ENCODE assay signal across 25 cellular contexts in the genomic region with DNA sequence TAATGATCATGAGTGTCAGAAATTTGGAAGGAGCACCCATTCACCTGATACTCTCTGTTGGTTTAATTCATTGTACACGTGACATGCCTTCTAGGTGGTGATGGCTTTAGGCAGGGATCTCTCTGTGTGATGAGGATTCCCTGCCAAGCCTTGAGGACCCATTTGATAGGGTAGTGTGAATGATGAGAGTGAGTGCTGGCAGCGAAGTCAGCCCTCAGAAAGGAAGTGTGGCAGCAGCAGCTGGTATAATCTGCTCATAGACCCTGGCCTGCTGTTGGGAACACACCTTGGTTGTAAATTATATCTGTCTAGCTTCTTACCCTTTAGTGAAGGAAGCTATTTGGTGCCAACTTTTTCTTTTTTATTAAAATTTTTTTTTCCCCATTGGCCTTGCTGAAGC.
DNase-seq lines count a peak whose midpoint lies in the region; ATAC-seq and TF ChIP-seq lines count a peak whose summit lies in the region.
"Had no signal": no experiment of that assay in that cellular context is flagged by ENCODE, and none has a peak within 500 bp of the region (broad histone marks: within the 10 kb centered on the region; RNA-seq: fewer than 3 reads in every experiment).

No MANE protein-coding gene starts in this region.

- no peak overlapping the region for H3K18ac ChIP-seq in H9 (ENCODE audit: insufficient read length, low read depth, low read length)

- peaks cover 44% of the 10 kb centered on the region for H3K4me1 Mint-ChIP-seq in activated CD4-positive, alpha-beta T cell treated with anti-CD3 and anti-CD28 coated beads, Interleukin-2, amount 10 ng/mL, durations not matched to agents 7 days and 5 days
- H3K4me1 Mint-ChIP-seq in T-helper 17 cell: peaks cover 29% of the 10 kb centered on the region
- peaks cover 32 to 38% of the 10 kb centered on the region in 2 experiments for H3K4me1 Mint-ChIP-seq in H9

- peaks cover 0 to 28% (median 12%) of the 10 kb centered on the region in 4 donors for H3K4me1 ChIP-seq in transverse colon
- H3K4me1 ChIP-seq in H9 (ENCODE audit: insufficient read depth, low read length): peaks cover 14% of the 10 kb centered on the region; the same call in 1 of the 2 replicates
- H3K4me1 ChIP-seq: foreskin keratinocyte had no signal

- no peak overlapping the region for H2AFZ ChIP-seq in H9 (ENCODE audit: low read length)

- WGBS in transverse colon (ENCODE audit: low coverage in 1 of 2), 2 donors: 52% methylated on average over 2 of the region's 2 CpGs; no CpG with 5 or more reads in 1 of the 2 donors
- no CpG with 5 or more reads among the region's 2 CpGs for WGBS in H9 (ENCODE audit: extremely low coverage, insufficient read length, low lambda C conversion rate)

- no peak for TF ChIP-seq CTCF in transverse colon (IDR thresholded peaks at IDR 0.05)
- no peak for TF ChIP-seq CTCF in H9 (conservative IDR thresholded peaks at IDR 0.05)
- TF ChIP-seq CTCF in GM10248 (IDR thresholded peaks at IDR 0.05; ENCODE audit: control extremely low read depth, extremely low read depth, low read depth, missing control alignments): no peak

- H3K14ac ChIP-seq in H9 (ENCODE audit: insufficient read depth, low read length): no peak overlapping the region

- H3K27me3 Mint-ChIP-seq in activated CD4-positive, alpha-beta T cell treated with anti-CD3 and anti-CD28 coated beads, Interleukin-2, amount 10 ng/mL, durations not matched to agents 7 days and 5 days: no peaks in the 10 kb centered on the region
- H3K27me3 Mint-ChIP-seq in T-helper 17 cell (no peaks in the 10 kb centered on the region), H9 (ENCODE audit: low read depth) (no peaks in the 10 kb centered on the region)
- H3K27me3 Mint-ChIP-seq: activated naive CD4-positive, alpha-beta T cell treated with anti-CD3 and anti-CD28 coated beads, Interleukin-2, amount 10 ng/mL, durations not matched to agents 7 days and 5 days; naive thymus-derived CD4-positive, alpha-beta T cell; progenitor cell of endocrine pancreas had no signal

- no peaks in the 10 kb centered on the region for H4K20me1 ChIP-seq in H9 (ENCODE audit: control insufficient read depth, insufficient read depth, insufficient read length)

- intact Hi-C loops in Right ventricle myocardium superior (cut with DNase I): loop anchor here (5.0 kb wide), 1 partner anchor 96 kb away; a partner anchor contains a TSS
- intact Hi-C loops in transverse colon (cut with DNase I; ENCODE audit: low total_unique reads): no loop called here

- no peak overlapping the region for H3T11ph ChIP-seq in H9 (ENCODE audit: low read length)

- no peaks in the 10 kb centered on the region for H3K79me1 ChIP-seq in H9 (ENCODE audit: insufficient read depth, low read depth, low read length, poor library complexity, severe bottlenecking)

- H3K56ac ChIP-seq in H9 (ENCODE audit: insufficient read length, low read depth, low read length): no peak overlapping the region

- H3K27ac Mint-ChIP-seq in activated CD4-positive, alpha-beta T cell treated with anti-CD3 and anti-CD28 coated beads, Interleukin-2, amount 10 ng/mL, durations not matched to agents 7 days and 5 days: peak overlapping the region; percentile 6
- peak overlapping the region; percentile 51 for H3K27ac Mint-ChIP-seq in T-helper 17 cell
- no peak overlapping the region for H3K27ac Mint-ChIP-seq in H9
- H3K27ac Mint-ChIP-seq: endodermal cell, mesothelial cell of epicardium, progenitor cell of endocrine pancreas had no signal

- TF ChIP-seq EP300 in transverse colon (IDR thresholded peaks at IDR 0.05; ENCODE audit: low read depth): no peak

- no peak overlapping the region for H3K4me3 Mint-ChIP-seq in activated CD4-positive, alpha-beta T cell treated with anti-CD3 and anti-CD28 coated beads, Interleukin-2, amount 10 ng/mL, durations not matched to agents 7 days and 5 days
- H3K4me3 Mint-ChIP-seq in T-helper 17 cell (no peak overlapping the region), H9 (no peak overlapping the region)
- H3K4me3 Mint-ChIP-seq: activated naive CD4-positive, alpha-beta T cell treated with anti-CD3 and anti-CD28 coated beads, Interleukin-2, amount 10 ng/mL, durations not matched to agents 7 days and 5 days; endodermal cell; mesothelial cell of epicardium had no signal

- H2AK5ac ChIP-seq in H9 (ENCODE audit: insufficient read length, low read length): no peak overlapping the region

- H4K91ac ChIP-seq in H9 (ENCODE audit: insufficient read length, low read depth, low read length): no peak overlapping the region

- no peak overlapping the region for H2BK120ac ChIP-seq in H9 (ENCODE audit: low read depth, low read length, poor library complexity, severe bottlenecking)

- H2BK20ac ChIP-seq in H9 (ENCODE audit: low read depth, low read length, poor library complexity, severe bottlenecking): no peak overlapping the region

- no peaks in the 10 kb centered on the region for H3K9me3 Mint-ChIP-seq in activated CD4-positive, alpha-beta T cell treated with anti-CD3 and anti-CD28 coated beads, Interleukin-2, amount 10 ng/mL, durations not matched to agents 7 days and 5 days
- no peaks in the 10 kb centered on the region for H3K9me3 Mint-ChIP-seq in H9
- H3K9me3 Mint-ChIP-seq: activated naive CD4-positive, alpha-beta T cell treated with anti-CD3 and anti-CD28 coated beads, Interleukin-2, amount 10 ng/mL, durations not matched to agents 7 days and 5 days; endodermal cell; mesothelial cell of epicardium; naive thymus-derived CD4-positive, alpha-beta T cell had no signal

- no peak overlapping the region for H2BK5ac ChIP-seq in H9 (ENCODE audit: insufficient read length, low read length)

- no peak overlapping the region for H4K5ac ChIP-seq in H9 (ENCODE audit: insufficient read length, low read depth, low read length)

- no peaks in the 10 kb centered on the region for H3K23me2 ChIP-seq in H9 (ENCODE audit: insufficient read length, low read depth, low read length, poor library complexity, severe bottlenecking)

- H4K8ac ChIP-seq in H9 (replicated peaks; ENCODE audit: insufficient read length, low read depth, low read length): no peak overlapping the region

- no peak overlapping the region for H3K9ac ChIP-seq in H9 (ENCODE audit: extremely low read depth, insufficient read length, low read length)
- H3K9ac ChIP-seq: KMS-11 had no signal

- TF ChIP-seq POLR2A in transverse colon (IDR thresholded peaks at IDR 0.05): no peak

- H2BK12ac ChIP-seq in H9 (ENCODE audit: insufficient read length, low read depth, low read length): no peak overlapping the region

- no peaks in the 10 kb centered on the region for H3K9me3 ChIP-seq in T-helper 17 cell (ENCODE audit: control insufficient read depth, low read length, poor library complexity, severe bottlenecking)
- H3K9me3 ChIP-seq in transverse colon: no peaks in the 10 kb centered on the region
- no peaks in the 10 kb centered on the region for H3K9me3 ChIP-seq in H9 (ENCODE audit: control insufficient read depth, low read depth, low read length)
- H3K9me3 ChIP-seq: esophagus muscularis mucosa, testis had no signal

- no peak for ATAC-seq in T-helper 17 cell
- peak; percentile 93 for ATAC-seq in Right ventricle myocardium superior (ENCODE audit: poor library complexity)
- ATAC-seq: foreskin keratinocyte; naive thymus-derived CD4-positive, alpha-beta T cell had no signal

- in situ Hi-C loops in transverse colon (cut with MboI; ENCODE audit: low pct_ligation_motif_present in 1 of 4, low pct_unique_long_range_greater_than_20kb in 1 of 4, low sequenced_read_pairs in 3 of 4): no loop called here

- H2BK15ac ChIP-seq in H9 (ENCODE audit: low read depth, low read length): no peak overlapping the region

- no peak overlapping the region for H3K4ac ChIP-seq in H9 (ENCODE audit: low read depth, low read length)

- H3K27me3 ChIP-seq in transverse colon (no peaks in the 10 kb centered on the region), H9 (ENCODE audit: insufficient read depth, low read length) (no peaks in the 10 kb centered on the region)
- H3K27me3 ChIP-seq: esophagus muscularis mucosa, foreskin keratinocyte, testis had no signal

- peaks cover 0 to 9% (median 3%) of the 10 kb centered on the region in 4 donors for H3K36me3 ChIP-seq in transverse colon

- CTCF ChIA-PET in activated CD4-positive, alpha-beta T cell treated with anti-CD3 and anti-CD28 coated beads, Interleukin-2, amount 10 ng/mL, durations not matched to agents 7 days and 5 days (lab: Charles Lee): interaction anchor here (1.5 kb wide), 3 partner anchors 13 to 95 kb away, joined by 3 to 5 read pairs (median 3); a partner anchor contains a TSS
- CTCF ChIA-PET in GM10248 (lab: Yijun Ruan, JAX): interaction anchor here (1.2 to 2.2 kb wide), 2 partner anchors 12 to 95 kb away, joined by 4 to 12 read pairs; a partner anchor contains a TSS

- no peak overlapping the region for H3K4me2 ChIP-seq in H9 (ENCODE audit: insufficient read depth, insufficient read length, low read length)
- H3K4me2 ChIP-seq: KMS-11 had no signal

- H3K4me3 ChIP-seq in transverse colon: no peak overlapping the region
- H3K4me3 ChIP-seq: coronary artery, esophagus muscularis mucosa, testis had no signal

- H3K27ac ChIP-seq in transverse colon: peak overlapping the region; percentile 15 to 39 (median 34)
- H3K27ac ChIP-seq in H9 (ENCODE audit: insufficient read length, low read depth, low read length): no peak overlapping the region
- H3K27ac ChIP-seq: coronary artery, esophagus muscularis mucosa, foreskin keratinocyte, KMS-11, testis had no signal

- H3K36me3 Mint-ChIP-seq in activated CD4-positive, alpha-beta T cell treated with anti-CD3 and anti-CD28 coated beads, Interleukin-2, amount 10 ng/mL, durations not matched to agents 7 days and 5 days (ENCODE audit: low read depth): peaks cover 60% of the 10 kb centered on the region
- H3K36me3 Mint-ChIP-seq in T-helper 17 cell (ENCODE audit: low read depth): peaks cover 4% of the 10 kb centered on the region
- peaks cover 0 to 4% (median 3%) of the 10 kb centered on the region in 3 experiments; a peak in 3 of 7 replicates for H3K36me3 Mint-ChIP-seq in H9 (ENCODE audit: insufficient read depth in 1 of 3, low read depth in 3 of 3)

- DNase-seq in activated CD4-positive, alpha-beta T cell treated with anti-CD3 and anti-CD28 coated beads, Interleukin-2, amount 10 ng/mL, durations not matched to agents 7 days and 5 days: no peak
- no peak for DNase-seq in activated CD4-positive, alpha-beta T cell treated with anti-CD3 and anti-CD28 coated beads, Interleukin-2, amount 50 U/mL, for 4 hours
- no peak for DNase-seq in T-helper 17 cell
- DNase-seq in Right ventricle myocardium superior: peak; percentile 56
- peak; percentile 35 for DNase-seq in transverse colon
- no peak for DNase-seq in H9
- DNase-seq in GM10248 (ENCODE audit: extremely low spot score): no peak
- DNase-seq in foreskin melanocyte: no peak
- DNase-seq: activated CD4-positive, CD25-positive, alpha-beta regulatory T cell treated with anti-CD3 and anti-CD28 coated beads, Interleukin-2, amount 50 U/mL, for 72 hours; activated naive CD4-positive, alpha-beta T cell treated with anti-CD3 and anti-CD28 coated beads, Interleukin-2, amount 10 ng/mL, durations not matched to agents 7 days and 5 days; EL; endodermal cell; foreskin keratinocyte; hypothalamus; MM.1S; naive thymus-derived CD4-positive, alpha-beta T cell; NCI-H526 treated with DMSO at 0.1 percent for 48 hours; stimulated activated CD4-positive, alpha-beta T cell treated with anti-CD3 and anti-CD28 coated beads, Interleukin-15, amount 100 ng/mL, for 24 hours; stimulated activated naive CD4-positive, alpha-beta T cell; testis had no signal

- POLR2A ChIA-PET in activated CD4-positive, alpha-beta T cell treated with anti-CD3 and anti-CD28 coated beads, Interleukin-2, amount 10 ng/mL, durations not matched to agents 7 days and 5 days (lab: Charles Lee): no interaction called here
- POLR2A ChIA-PET in GM10248 (lab: Yijun Ruan, JAX): no interaction called here

- no peak overlapping the region for H3K23ac ChIP-seq in H9 (ENCODE audit: insufficient read length, low read depth, low read length)

- H3K79me2 ChIP-seq in H9 (ENCODE audit: insufficient read depth, low read length): no peaks in the 10 kb centered on the region; the same call in 1 of the 2 replicates

Comparison
In these comparisons a context has a peak if more than half of its experiments do, and no peak if none do; other contexts are left out.
1. DNase-seq: peak in Right ventricle myocardium superior (single experiment) and transverse colon (single experiment); none in activated CD4-positive, alpha-beta T cell treated with anti-CD3 and anti-CD28 coated beads, Interleukin-2, amount 10 ng/mL, durations not matched to agents 7 days and 5 days (single experiment), activated CD4-positive, alpha-beta T cell treated with anti-CD3 and anti-CD28 coated beads, Interleukin-2, amount 50 U/mL, for 4 hours (0 of 2), T-helper 17 cell (0 of 3), H9 (single experiment), GM10248 (single experiment) and foreskin melanocyte (single experiment).
2. H3K27ac Mint-ChIP-seq: peak in activated CD4-positive, alpha-beta T cell treated with anti-CD3 and anti-CD28 coated beads, Interleukin-2, amount 10 ng/mL, durations not matched to agents 7 days and 5 days (single experiment) and T-helper 17 cell (single experiment); none in H9 (0 of 3).